In genomic region chr2:39673018-39673417, GRCh38 we compare ENCODE assay signal across 34 cellular contexts. TPM values are rescaled to one million over a fixed set of nuclear protein-coding genes. Genes with fewer than 3 reads are reported as not detected.
DNase-seq lines count a peak whose midpoint lies in the region; ATAC-seq and TF ChIP-seq lines count a peak whose summit lies in the region.
"Had no signal": no experiment of that assay in that cellular context is flagged by ENCODE, and none has a peak within 500 bp of the region (broad histone marks: within the 10 kb centered on the region; RNA-seq: fewer than 3 reads in every experiment).

No MANE protein-coding gene starts in this region.

- intact Hi-C loops in PC-9 (cut with micrococcal nuclease; ENCODE audit: unreplicated experiment) (no loop called here), esophagus muscularis mucosa (cut with DNase I) (no loop called here), right lobe of liver (cut with DNase I) (no loop called here)
- intact Hi-C loops in CD8-positive, alpha-beta T cell (cut with DNase I, micrococcal nuclease): no loop called here

- H3F3A ChIP-seq in PC-9 (ENCODE audit: insufficient read depth, low read depth): no peaks in the 10 kb centered on the region

- CTCF ChIA-PET in PC-9 (lab: Charles Lee): interaction anchor here (0.6 kb wide), 1 partner anchor 12 kb away, joined by 3 read pairs; no protein-coding TSS in a partner anchor
- CTCF ChIA-PET in CD8-positive, alpha-beta T cell (lab: Charles Lee): no interaction called here

- H3K4me1 ChIP-seq in PC-9 (replicated peaks; ENCODE audit: insufficient read depth): no peaks in the 10 kb centered on the region
- H3K4me1 ChIP-seq in esophagus muscularis mucosa: peaks cover 0 to under 1% (median 0%) of the 10 kb centered on the region in 4 donors
- no peaks in the 10 kb centered on the region for H3K4me1 ChIP-seq in gastroesophageal sphincter
- no peaks in the 10 kb centered on the region for H3K4me1 ChIP-seq in CD8-positive, alpha-beta T cell (ENCODE audit: insufficient read depth, low read length)
- no peaks in the 10 kb centered on the region for H3K4me1 ChIP-seq in right lobe of liver
- H3K4me1 ChIP-seq: A549; BE2C; BLaER1; BLaER1 treated with 17β-estradiol and CSF1 and Interleukin-3, amounts not matched to agents 10 nM and 100 nM; Caco-2 had no signal

- H3K4me3 Mint-ChIP-seq in CD8-positive, alpha-beta T cell: no peak overlapping the region
- H3K4me3 Mint-ChIP-seq: B cell; CD14-positive monocyte; CD4-positive, alpha-beta memory T cell; CD4-positive, alpha-beta T cell; CD4-positive, CD25-positive, alpha-beta regulatory T cell; CD8-positive, alpha-beta memory T cell had no signal

- no peaks in the 10 kb centered on the region for H3K9me3 Mint-ChIP-seq in CD8-positive, alpha-beta T cell
- H3K9me3 Mint-ChIP-seq: CD4-positive, alpha-beta T cell had no signal

- POLR2A ChIA-PET in PC-9 (lab: Charles Lee; ENCODE audit: unreplicated experiment): no interaction called here
- POLR2A ChIA-PET in CD8-positive, alpha-beta T cell (lab: Charles Lee): no interaction called here

- 71% methylated on average over 7 of the region's 7 CpGs for WGBS in esophagus muscularis mucosa
- WGBS in gastroesophageal sphincter (ENCODE audit: low coverage in 1 of 2), 2 donors: 66 to 74% methylated on average over 6 to 7 of the region's 7 CpGs
- WGBS in right lobe of liver (ENCODE audit: insufficient coverage, low coverage, low lambda C conversion rate, missing lambda C conversion rate): 65% methylated on average over 7 of the region's 7 CpGs

- TF ChIP-seq POLR2A in esophagus muscularis mucosa (IDR thresholded peaks at IDR 0.05; ENCODE audit: low read depth) (no peak), gastroesophageal sphincter (IDR thresholded peaks at IDR 0.05) (no peak), right lobe of liver (IDR thresholded peaks at IDR 0.05) (no peak)

- H3K9me3 ChIP-seq in PC-9 (ENCODE audit: insufficient read depth, low read depth): no peaks in the 10 kb centered on the region
- H3K9me3 ChIP-seq in esophagus muscularis mucosa: no peaks in the 10 kb centered on the region
- H3K9me3 ChIP-seq in gastroesophageal sphincter: peaks cover 0 to 2% (median 0%) of the 10 kb centered on the region in 3 donors
- H3K9me3 ChIP-seq in CD8-positive, alpha-beta T cell (ENCODE audit: low read length): no peaks in the 10 kb centered on the region
- no peaks in the 10 kb centered on the region for H3K9me3 ChIP-seq in right lobe of liver
- H3K9me3 ChIP-seq: A549, BE2C had no signal

- DNase-seq in G401 (ENCODE audit: low spot score): peak; percentile 73
- DNase-seq in PC-9: no peak
- DNase-seq in cerebellar cortex (ENCODE audit: low spot score): peak; percentile 58
- peak; percentile 53 for DNase-seq in esophagus muscularis mucosa (ENCODE audit: extremely low spot score)
- no peak for DNase-seq in activated effector memory CD4-positive, alpha-beta T cell treated with Interleukin-2 at 50 U/mL for 16 hours
- DNase-seq in CD8-positive, alpha-beta T cell: no peak
- DNase-seq in right lobe of liver: no peak
- DNase-seq: 8988T; ACHN; AML-193; BE2C; Caco-2; Calu3; CD4-positive, alpha-beta memory T cell; CD4-positive, alpha-beta T cell; CD4-positive, CD25-positive, alpha-beta regulatory T cell; CD8-positive, alpha-beta memory T cell; COR-L47; DMS 273 treated with DMSO at 0.1 percent for 48 hours; DMS153; DMS53; DMS79; DMS79 treated with DMSO at 0.1 percent for 48 hours; DND-41; EL had no signal

- H4K20me1 ChIP-seq in PC-9 (ENCODE audit: insufficient read depth): no peaks in the 10 kb centered on the region
- H4K20me1 ChIP-seq: BLaER1; BLaER1 treated with 17β-estradiol and CSF1 and Interleukin-3, amounts not matched to agents 10 nM and 100 nM had no signal

- no peak overlapping the region for H3K4me3 ChIP-seq in PC-9
- H3K4me3 ChIP-seq in esophagus muscularis mucosa: no peak overlapping the region
- H3K4me3 ChIP-seq in gastroesophageal sphincter: no peak overlapping the region
- H3K4me3 ChIP-seq in CD8-positive, alpha-beta T cell (ENCODE audit: low read depth, low read length): no peak overlapping the region
- no peak overlapping the region for H3K4me3 ChIP-seq in right lobe of liver
- H3K4me3 ChIP-seq: A549; BLaER1; BLaER1 treated with 17β-estradiol and CSF1 and Interleukin-3, amounts not matched to agents 10 nM and 100 nM had no signal

- H3K27me3 ChIP-seq in PC-9 (ENCODE audit: insufficient read depth, low read depth): no peaks in the 10 kb centered on the region
- H3K27me3 ChIP-seq in esophagus muscularis mucosa: peaks cover 0 to 41% (median 8%) of the 10 kb centered on the region in 4 donors
- H3K27me3 ChIP-seq in gastroesophageal sphincter: peaks cover 43% of the 10 kb centered on the region
- H3K27me3 ChIP-seq in CD8-positive, alpha-beta T cell (ENCODE audit: insufficient read depth, low read length): no peaks in the 10 kb centered on the region
- no peaks in the 10 kb centered on the region for H3K27me3 ChIP-seq in right lobe of liver

- peak overlapping the region; percentile 39; the same call in 1 of the 2 replicates for H2AFZ ChIP-seq in PC-9

- no peaks in the 10 kb centered on the region for H3K9me2 ChIP-seq in PC-9 (ENCODE audit: insufficient read depth)

- H3K36me3 ChIP-seq in PC-9 (ENCODE audit: low read depth): no peaks in the 10 kb centered on the region
- no peaks in the 10 kb centered on the region for H3K36me3 ChIP-seq in esophagus muscularis mucosa
- H3K36me3 ChIP-seq in gastroesophageal sphincter: no peaks in the 10 kb centered on the region
- no peaks in the 10 kb centered on the region for H3K36me3 ChIP-seq in CD8-positive, alpha-beta T cell (ENCODE audit: insufficient read depth, low read length)
- no peaks in the 10 kb centered on the region for H3K36me3 ChIP-seq in right lobe of liver
- H3K36me3 ChIP-seq: BE2C; BLaER1; BLaER1 treated with 17β-estradiol and CSF1 and Interleukin-3, amounts not matched to agents 10 nM and 100 nM had no signal

- no peaks in the 10 kb centered on the region for H3K36me3 Mint-ChIP-seq in CD8-positive, alpha-beta T cell
- H3K36me3 Mint-ChIP-seq: CD14-positive monocyte; CD4-positive, alpha-beta memory T cell; CD4-positive, CD25-positive, alpha-beta regulatory T cell; CD8-positive, alpha-beta memory T cell had no signal

- H3K4me2 ChIP-seq in PC-9: no peak overlapping the region
- H3K4me2 ChIP-seq: A549; BLaER1; BLaER1 treated with 17β-estradiol and CSF1 and Interleukin-3, amounts not matched to agents 10 nM and 100 nM had no signal

- ATAC-seq in gastroesophageal sphincter (no peak), right lobe of liver (no peak)
- no peak for ATAC-seq in CD8-positive, alpha-beta T cell
- ATAC-seq: A549 had no signal

- H3K27ac Mint-ChIP-seq in CD8-positive, alpha-beta T cell: no peak overlapping the region
- H3K27ac Mint-ChIP-seq: B cell; CD14-positive monocyte; CD4-positive, alpha-beta memory T cell; CD4-positive, alpha-beta T cell; CD4-positive, CD25-positive, alpha-beta regulatory T cell; CD8-positive, alpha-beta memory T cell had no signal

- H3K27ac ChIP-seq in PC-9 (no peak overlapping the region), esophagus muscularis mucosa (replicated peaks in 1 of 4) (no peak overlapping the region), gastroesophageal sphincter (no peak overlapping the region), right lobe of liver (no peak overlapping the region)
- H3K27ac ChIP-seq in CD8-positive, alpha-beta T cell (ENCODE audit: low read depth, low read length): no peak overlapping the region
- H3K27ac ChIP-seq: 22Rv1; A549; BLaER1; BLaER1 treated with 17β-estradiol and CSF1 and Interleukin-3, amounts not matched to agents 10 nM and 100 nM; C4-2B had no signal

- TF ChIP-seq CTCF in PC-9 (conservative IDR thresholded peaks at IDR 0.05) (no peak), esophagus muscularis mucosa (IDR thresholded peaks at IDR 0.05) (no peak), gastroesophageal sphincter (IDR thresholded peaks at IDR 0.05) (no peak), right lobe of liver (IDR thresholded peaks at IDR 0.05) (no peak)
- TF ChIP-seq CTCF in CD8-positive, alpha-beta T cell (IDR thresholded peaks at IDR 0.05): no peak

- no peaks in the 10 kb centered on the region for H3K79me2 ChIP-seq in PC-9 (ENCODE audit: low read depth)

- BruUV-seq in PC-9 (replicated peaks; lab: Mats Ljungman, UMichigan): no TSS peak

- in situ Hi-C loops in G401 (cut with HindIII; ENCODE audit: low sequenced_read_pairs): no loop called here

- H3K4me1 Mint-ChIP-seq in CD8-positive, alpha-beta T cell (ENCODE audit: low read depth): no peaks in the 10 kb centered on the region
- H3K4me1 Mint-ChIP-seq: B cell; CD14-positive monocyte; CD4-positive, alpha-beta memory T cell; CD4-positive, CD25-positive, alpha-beta regulatory T cell; CD8-positive, alpha-beta memory T cell had no signal

- peaks cover 40% of the 10 kb centered on the region for H3K27me3 Mint-ChIP-seq in CD8-positive, alpha-beta T cell (ENCODE audit: low read depth)

- TF ChIP-seq EP300 in esophagus muscularis mucosa (IDR thresholded peaks at IDR 0.05) (no peak), gastroesophageal sphincter (IDR thresholded peaks at IDR 0.05) (no peak)

RNA-seq across cellular contexts. Expression of gene TMEM178A, which starts 7.3 kb away (rescaled TPM):
- 98.4 and 118 TPM in 2 replicates for total RNA-seq in G401 (2014; rRNA removed; shearing (Covaris generic))
- total RNA-seq in PC-9 (2021): 2.8 and 2.9 TPM in 2 replicates
- total RNA-seq in esophagus muscularis mucosa: 1 to 10 TPM; 1.2 to 5.0 (median 3.6) TPM
- total RNA-seq in gastroesophageal sphincter: 10 to 100 TPM in 1 of 4 donors, 1 to 10 TPM in 3; 3.4 to 14.6 (median 4.8) TPM
- total RNA-seq in CD8-positive, alpha-beta T cell: under 1 TPM; 0.22 to 0.25 TPM
- 1 to 10 TPM in 3 of 6 experiments, under 1 TPM in 2, not detected in 1; 0.25 to 1.7 (median 1.4) TPM for total RNA-seq in right lobe of liver
- total RNA-seq: A172; CD4-positive, alpha-beta memory T cell; CD4-positive, CD25-positive, alpha-beta regulatory T cell; CD8-positive, alpha-beta memory T cell had no signal

Comparison
In these comparisons a context has a peak if more than half of its experiments do, and no peak if none do; other contexts are left out.
1. DNase-seq: peak in G401 (single experiment), cerebellar cortex (single experiment) and esophagus muscularis mucosa (single experiment); none in PC-9 (0 of 2), activated effector memory CD4-positive, alpha-beta T cell treated with Interleukin-2 at 50 U/mL for 16 hours (single experiment), CD8-positive, alpha-beta T cell (0 of 7) and right lobe of liver (0 of 3).